In the genomic region with DNA sequence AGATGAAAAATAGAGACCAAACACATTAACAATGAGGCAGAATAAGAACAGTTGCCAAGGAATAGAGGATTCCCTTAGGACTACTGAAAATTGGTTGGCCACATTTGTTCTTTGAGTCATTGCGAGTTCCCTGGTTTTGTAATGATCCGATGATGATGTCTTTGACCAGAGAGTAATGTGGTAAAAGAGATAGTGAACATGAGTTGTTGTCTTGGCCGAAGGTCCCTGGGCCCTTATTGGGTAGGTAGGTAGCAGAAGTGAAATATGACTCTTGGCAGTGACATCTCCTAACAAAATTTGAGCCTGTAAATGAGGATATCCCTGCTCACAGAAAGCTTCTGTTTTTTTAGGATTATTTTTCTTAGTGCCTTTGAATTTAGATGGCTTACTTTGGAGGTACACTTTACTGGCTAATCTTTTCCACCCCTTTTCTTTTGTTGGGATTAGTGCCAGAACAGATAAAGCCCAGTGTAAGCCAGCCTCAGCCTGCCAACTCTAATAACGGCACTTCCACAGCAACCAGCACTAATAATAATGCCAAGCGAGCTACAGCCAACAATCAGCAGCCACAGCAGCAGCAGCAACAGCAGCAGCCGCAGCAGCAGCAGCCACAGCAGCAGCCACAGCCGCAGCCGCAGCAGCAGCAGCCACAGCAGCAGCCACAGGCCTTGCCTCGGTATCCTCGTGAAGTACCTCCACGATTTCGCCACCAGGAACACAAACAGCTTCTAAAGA, we compare ENCODE assay signal across 10 cellular contexts. TPM values are rescaled to one million over a fixed set of nuclear protein-coding genes. Genes with fewer than 3 reads are reported as not detected.
DNase-seq lines count a peak whose midpoint lies in the region; ATAC-seq and TF ChIP-seq lines count a peak whose summit lies in the region.
"Had no signal": no experiment of that assay in that cellular context is flagged by ENCODE, and none has a peak within 500 bp of the region (broad histone marks: within the 10 kb centered on the region; RNA-seq: fewer than 3 reads in every experiment).

No MANE protein-coding gene starts in this region.

- TF ChIP-seq CTCF in endodermal cell (conservative IDR thresholded peaks at IDR 0.05), result no peak
- TF ChIP-seq CTCF in right lobe of liver (IDR thresholded peaks at IDR 0.05), result no peak
- TF ChIP-seq CTCF in tibial artery (IDR thresholded peaks at IDR 0.05), result no peak

- H3K4me1 Mint-ChIP-seq in activated naive CD4-positive, alpha-beta T cell treated with anti-CD3 and anti-CD28 coated beads, Interleukin-2, amount 50 U/mL, for 24 hours, result peaks cover 44% of the 10 kb centered on the region
- peaks cover 3% of the 10 kb centered on the region for H3K4me1 Mint-ChIP-seq in endodermal cell

- TF ChIP-seq POLR2A in right lobe of liver (IDR thresholded peaks at IDR 0.05), result no peak

- H3K9ac ChIP-seq in endodermal cell (ENCODE audit: extremely low read depth, low read length, poor library complexity, severe bottlenecking), result no peak overlapping the region

- H3K4me3 Mint-ChIP-seq in activated naive CD4-positive, alpha-beta T cell treated with anti-CD3 and anti-CD28 coated beads, Interleukin-2, amount 50 U/mL, for 24 hours, result no peak overlapping the region
- no peak overlapping the region for H3K4me3 Mint-ChIP-seq in endodermal cell
- H3K4me3 Mint-ChIP-seq: activated CD8-positive, alpha-beta T cell treated with anti-CD3 and anti-CD28 coated beads, Interleukin-2, amount 10 ng/mL, durations not matched to agents 7 days and 5 days had no signal

- intact Hi-C loops in right lobe of liver (cut with DNase I) (no loop called here), tibial artery (cut with DNase I; ENCODE audit: low total_unique reads) (no loop called here)

- H3K9me3 Mint-ChIP-seq in activated naive CD4-positive, alpha-beta T cell treated with anti-CD3 and anti-CD28 coated beads, Interleukin-2, amount 50 U/mL, for 24 hours, result no peaks in the 10 kb centered on the region
- no peaks in the 10 kb centered on the region for H3K9me3 Mint-ChIP-seq in activated naive CD4-positive, alpha-beta T cell treated with anti-CD3 and anti-CD28 coated beads, Interleukin-2, amount 50 U/mL, for 72 hours
- H3K9me3 Mint-ChIP-seq in endodermal cell, result no peaks in the 10 kb centered on the region

- H3K27ac ChIP-seq in endodermal cell (ENCODE audit: low read depth, low read length) (no peak overlapping the region), right lobe of liver (peak overlapping the region; percentile 6 to 47 (median 28)), tibial artery (peak overlapping the region; percentile 55 to 59)

- peaks cover 25% of the 10 kb centered on the region for H3K36me3 Mint-ChIP-seq in activated naive CD4-positive, alpha-beta T cell treated with anti-CD3 and anti-CD28 coated beads, Interleukin-2, amount 50 U/mL, for 24 hours
- H3K36me3 Mint-ChIP-seq in activated naive CD4-positive, alpha-beta T cell treated with anti-CD3 and anti-CD28 coated beads, Interleukin-2, amount 50 U/mL, for 72 hours, result peaks cover 5 to 16% of the 10 kb centered on the region in 2 donors
- H3K36me3 Mint-ChIP-seq in endodermal cell (ENCODE audit: low read depth), result peaks cover 84% of the 10 kb centered on the region

- H3K36me3 ChIP-seq in endodermal cell (ENCODE audit: control insufficient read depth, insufficient read depth, low read length), result peaks cover 87% of the 10 kb centered on the region
- H3K36me3 ChIP-seq in right lobe of liver, result peaks cover 0 to 44% (median 17%) of the 10 kb centered on the region in 4 donors
- peaks cover 42 to 46% (median 45%) of the 10 kb centered on the region in 3 donors for H3K36me3 ChIP-seq in tibial artery
- H3K36me3 ChIP-seq in H7 (replicated peaks; ENCODE audit: control insufficient read depth, insufficient read depth, low read length), result peaks cover 48% of the 10 kb centered on the region

- H3K9me3 ChIP-seq in endodermal cell (ENCODE audit: control insufficient read depth, low read length) (peaks cover 9% of the 10 kb centered on the region), right lobe of liver (no peaks in the 10 kb centered on the region), tibial artery (no peaks in the 10 kb centered on the region)

- H3K27me3 ChIP-seq in endodermal cell (ENCODE audit: control insufficient read depth, insufficient read depth, low read length, poor library complexity, severe bottlenecking), result no peaks in the 10 kb centered on the region
- H3K27me3 ChIP-seq in right lobe of liver, result no peaks in the 10 kb centered on the region
- H3K27me3 ChIP-seq in tibial artery, result no peaks in the 10 kb centered on the region
- H3K27me3 ChIP-seq in H7 (ENCODE audit: control insufficient read depth, insufficient read depth, low read length), result no peaks in the 10 kb centered on the region

- no peaks in the 10 kb centered on the region for H3K4me1 ChIP-seq in endodermal cell (ENCODE audit: control insufficient read depth, insufficient read depth, low read length)
- H3K4me1 ChIP-seq in right lobe of liver, result peaks cover 0 to 46% (median 8%) of the 10 kb centered on the region in 4 donors
- H3K4me1 ChIP-seq in tibial artery, result peaks cover 0 to 67% (median 36%) of the 10 kb centered on the region in 4 donors

- WGBS in endodermal cell (ENCODE audit: insufficient coverage in 1 of 2, insufficient read length in 1 of 2), 2 experiments, result 94 to 95% methylated on average over 10 to 12 of the region's 12 CpGs
- WGBS in right lobe of liver (ENCODE audit: insufficient coverage, low coverage, low lambda C conversion rate, missing lambda C conversion rate), result 34% methylated on average over 12 of the region's 12 CpGs

- H3K4me3 ChIP-seq in endodermal cell (ENCODE audit: low read length) (no peak overlapping the region), right lobe of liver (no peak overlapping the region), tibial artery (no peak overlapping the region), H7 (ENCODE audit: insufficient read depth, low read depth, low read length) (no peak overlapping the region)

- H3K27ac Mint-ChIP-seq in activated naive CD4-positive, alpha-beta T cell treated with anti-CD3 and anti-CD28 coated beads, Interleukin-2, amount 50 U/mL, for 24 hours, result peak overlapping the region; percentile 90
- peak overlapping the region in 1 of 2 donors; percentile 32 for H3K27ac Mint-ChIP-seq in activated naive CD4-positive, alpha-beta T cell treated with anti-CD3 and anti-CD28 coated beads, Interleukin-2, amount 50 U/mL, for 72 hours
- peak overlapping the region; percentile 65 for H3K27ac Mint-ChIP-seq in endodermal cell
- H3K27ac Mint-ChIP-seq: activated CD8-positive, alpha-beta T cell treated with anti-CD3 and anti-CD28 coated beads, Interleukin-2, amount 10 ng/mL, durations not matched to agents 7 days and 5 days had no signal

- ATAC-seq in activated naive CD4-positive, alpha-beta T cell treated with anti-CD3 and anti-CD28 coated beads, Interleukin-2, amount 50 U/mL, for 72 hours, result no peak
- ATAC-seq in right lobe of liver, result peak; percentile 69 to 82 (median 78)
- ATAC-seq in HG03520 (IDR thresholded peaks at IDR 0.05; ENCODE audit: unreplicated experiment), result no peak
- no peak for ATAC-seq in GM18502 (IDR thresholded peaks at IDR 0.05; ENCODE audit: poor library complexity, unreplicated experiment)
- ATAC-seq: activated CD8-positive, alpha-beta T cell treated with anti-CD3 and anti-CD28 coated beads, Interleukin-2, amount 10 ng/mL, durations not matched to agents 7 days and 5 days had no signal

- DNase-seq in activated naive CD4-positive, alpha-beta T cell treated with anti-CD3 and anti-CD28 coated beads, Interleukin-2, amount 50 U/mL, for 72 hours (ENCODE audit: low spot score in 2 of 2), result no peak
- DNase-seq in endodermal cell (no peak), right lobe of liver (peak; percentile 21 to 65 (median 62)), tibial artery (peak in 1 of 2 donors; percentile 31), H7 (no peak)
- DNase-seq: ACHN; activated CD8-positive, alpha-beta T cell treated with anti-CD3 and anti-CD28 coated beads, Interleukin-2, amount 10 ng/mL, durations not matched to agents 7 days and 5 days had no signal

- no peaks in the 10 kb centered on the region for H3K27me3 Mint-ChIP-seq in activated naive CD4-positive, alpha-beta T cell treated with anti-CD3 and anti-CD28 coated beads, Interleukin-2, amount 50 U/mL, for 24 hours
- no peaks in the 10 kb centered on the region for H3K27me3 Mint-ChIP-seq in endodermal cell (ENCODE audit: insufficient read depth)

RNA-seq across cellular contexts. Expression of a gene that starts 47.2 kb away (rescaled TPM):
- total RNA-seq in activated naive CD4-positive, alpha-beta T cell treated with anti-CD3 and anti-CD28 coated beads, Interleukin-2, amount 50 U/mL, for 72 hours, result 10 to 100 TPM; 41.2 to 50.5 TPM
- 10 to 100 TPM; 81.5 to 84.7 TPM for total RNA-seq in endodermal cell
- 48.8 TPM for polyA plus RNA-seq in endodermal cell (2013, experiment 1 of 2)
- polyA plus RNA-seq in endodermal cell (2013, experiment 2 of 2), result 54.2 TPM
- total RNA-seq in right lobe of liver, result 10 to 100 TPM; 17.0 to 38.4 (median 23.1) TPM
- 37.3 and 41.7 TPM in 2 replicates for total RNA-seq in H7 (2014; rRNA removed; shearing (Covaris generic))

Comparison
In these comparisons a context has a peak if more than half of its experiments do, and no peak if none do; other contexts are left out.
1. ATAC-seq: peak in right lobe of liver (4 of 4); none in activated naive CD4-positive, alpha-beta T cell treated with anti-CD3 and anti-CD28 coated beads, Interleukin-2, amount 50 U/mL, for 72 hours (0 of 2), HG03520 (single experiment) and GM18502 (single experiment).
2. DNase-seq: peak in right lobe of liver (3 of 3); none in activated naive CD4-positive, alpha-beta T cell treated with anti-CD3 and anti-CD28 coated beads, Interleukin-2, amount 50 U/mL, for 72 hours (0 of 2), endodermal cell (single experiment) and H7 (single experiment).